In genomic region chr16:70999735-71000134, GRCh38 we compare ENCODE assay signal across 8 cellular contexts.
DNase-seq lines count a peak whose midpoint lies in the region; ATAC-seq, FAIRE-seq and TF ChIP-seq lines count a peak whose summit lies in the region.
"Not testable (repeated sequence)": the region's sequence is repeated elsewhere in the genome, so short reads cannot be mapped to it uniquely, and the experiment has no call there.

No MANE protein-coding gene starts in this region.

- not testable (repeated sequence) for H3K9ac ChIP-seq in GM12878 (ENCODE audit: control insufficient read depth, insufficient read depth, low read length); HepG2 (ENCODE audit: insufficient read depth, low read depth, low read length); smooth muscle cell (ENCODE audit: low read depth)

- TF ChIP-seq POLR2A in GM12878 (IDR thresholded peaks at IDR 0.05; ENCODE audit: low read depth, low read length); HepG2 (IDR thresholded peaks at IDR 0.05; ENCODE audit: insufficient read depth in 1 of 2, low read depth in 2 of 2, low read length in 2 of 2): not testable (repeated sequence)

- H3K36me3 ChIP-seq in Panc1 (ENCODE audit: control insufficient read depth, insufficient read depth, low read length); GM12878 (ENCODE audit: control insufficient read depth in 2 of 2, insufficient read depth in 2 of 2, low read length in 1 of 2); HepG2 (replicated peaks in 1 of 2; ENCODE audit: control insufficient read depth in 1 of 2, insufficient read depth in 2 of 2, low read length in 2 of 2); smooth muscle cell (ENCODE audit: low read depth): not testable (repeated sequence)

- not testable (repeated sequence) for TF ChIP-seq RAD21 in GM12878 (IDR thresholded peaks at IDR 0.05; ENCODE audit: insufficient read depth, low read depth, low read length); HepG2 (CRISPR knock-in tag; IDR thresholded peaks at IDR 0.05)

- H3F3A ChIP-seq in smooth muscle cell (ENCODE audit: low read depth): not testable (repeated sequence)

- not testable (repeated sequence) for H3K27ac ChIP-seq in Panc1 (ENCODE audit: low read length); GM12878 (ENCODE audit: control insufficient read depth, insufficient read depth); HepG2 (ENCODE audit: extremely low read length, insufficient read depth, low read length); smooth muscle cell (ENCODE audit: low read depth)

- DNase-seq in DMS53 treated with DMSO at 0.1 percent for 48 hours (lab: John Stamatoyannopoulos, UW; ENCODE audit: unreplicated experiment): peak; percentile 1
- peak; percentile 28 for DNase-seq in Jurkat, Clone E6-1 (ENCODE audit: low read depth, low spot score)
- DNase-seq in NCI-H2107 treated with DMSO at 0.1 percent for 48 hours (lab: John Stamatoyannopoulos, UW; ENCODE audit: unreplicated experiment): peak; percentile 29
- not testable (repeated sequence) for DNase-seq in Panc1 (ENCODE audit: low read depth, low spot score); GM12878 (ENCODE audit: low read depth, low spot score); smooth muscle cell (lab: John Stamatoyannopoulos, UW; ENCODE audit: unreplicated experiment)
- peak; percentile 8 for DNase-seq in fibroblast of peridontal ligament (ENCODE audit: extremely low read depth)
- peak; percentile 29 for DNase-seq in HepG2 (ENCODE audit: low spot score)

- not testable (repeated sequence) for H3K79me2 ChIP-seq in GM12878 (ENCODE audit: control insufficient read depth, insufficient read depth, low read length); HepG2 (ENCODE audit: insufficient read depth, low read length); smooth muscle cell (ENCODE audit: low read depth)

- WGBS in GM12878 (ENCODE audit: insufficient coverage, insufficient replicate concordance, low lambda C conversion rate, missing lambda C conversion rate): 0% methylated on average over 2 of the region's 2 CpGs
- WGBS in HepG2 (ENCODE audit: low lambda C conversion rate): 0% methylated on average over 2 of the region's 2 CpGs
- 43% methylated on average over 2 of the region's 2 CpGs for WGBS in smooth muscle cell (ENCODE audit: low lambda C conversion rate)

- H2AFZ ChIP-seq in GM12878 (ENCODE audit: control insufficient read depth, low read depth, low read length); HepG2 (ENCODE audit: low read length); smooth muscle cell (ENCODE audit: low read depth): not testable (repeated sequence)

- H3K9me3 ChIP-seq in Panc1 (ENCODE audit: control insufficient read depth, insufficient read depth, low read depth, low read length); GM12878 (replicated peaks; ENCODE audit: control insufficient read depth, insufficient read depth, low read length); HepG2 (ENCODE audit: low read length); smooth muscle cell (replicated peaks; ENCODE audit: low read depth): not testable (repeated sequence)

- H3K4me1 ChIP-seq in Panc1 (ENCODE audit: control insufficient read depth, insufficient read depth, low read length); GM12878 (ENCODE audit: control insufficient read depth, insufficient read depth, low read length); HepG2 (ENCODE audit: insufficient read depth, low read length); smooth muscle cell (ENCODE audit: low read depth): not testable (repeated sequence)

- not testable (repeated sequence) for TF ChIP-seq EP300 in GM12878 (IDR thresholded peaks at IDR 0.05; ENCODE audit: borderline replicate concordance in 1 of 2, control insufficient read depth in 1 of 2, low read depth in 2 of 2, low read length in 2 of 2); HepG2 (IDR thresholded peaks at IDR 0.05; ENCODE audit: low read depth in 2 of 2, low read length in 2 of 2); HepG2 (CRISPR knock-in tag; IDR thresholded peaks at IDR 0.05; ENCODE audit: borderline replicate concordance)

- RAD21 ChIA-PET in GM12878 (lab: Charles Lee; ENCODE audit: unreplicated experiment): not testable (repeated sequence)

- TF ChIP-seq CTCF in Panc1 (IDR thresholded peaks at IDR 0.05); GM12878 (IDR thresholded peaks at IDR 0.05 in 2 of 3, conservative IDR thresholded peaks at IDR 0.05 in 1 of 3; ENCODE audit: control insufficient read depth in 2 of 3, extremely low read depth in 1 of 3, insufficient read depth in 1 of 3, low read depth in 3 of 3, low read length in 3 of 3); HepG2 (CRISPR knock-in tag; IDR thresholded peaks at IDR 0.05): not testable (repeated sequence)
- TF ChIP-seq CTCF in smooth muscle cell (IDR thresholded peaks at IDR 0.05; ENCODE audit: borderline replicate concordance, insufficient read depth, poor library complexity, severe bottlenecking): peak; percentile 35

- ATAC-seq in Panc1 (peak; percentile 60; the same call in 1 of the 2 replicates), GM12878 (peak; percentile 65; the same call in 2 of the 3 replicates), HepG2 (peak; percentile 83)

- not testable (repeated sequence) for H4K20me1 ChIP-seq in GM12878 (ENCODE audit: control insufficient read depth, insufficient read depth); HepG2 (ENCODE audit: insufficient read depth, low read length); smooth muscle cell (ENCODE audit: low read depth)

- in situ Hi-C loops in Panc1 (cut with HindIII; ENCODE audit: low pct_unique_long_range_greater_than_20kb, low sequenced_read_pairs); GM12878 (cut with MboI); HepG2 (cut with HindIII; ENCODE audit: extremely low pct_ligation_motif_present, low pct_unique_long_range_greater_than_20kb): not testable (repeated sequence)

- not testable (repeated sequence) for H3K4me2 ChIP-seq in GM12878 (ENCODE audit: control insufficient read depth, insufficient read depth); HepG2 (ENCODE audit: low read depth, low read length); smooth muscle cell

- H3K27me3 ChIP-seq in Panc1 (ENCODE audit: control insufficient read depth, insufficient read depth, low read length); GM12878 (replicated peaks in 1 of 2; ENCODE audit: control insufficient read depth in 2 of 2, insufficient read depth in 2 of 2, low read length in 1 of 2); HepG2 (ENCODE audit: control insufficient read depth in 1 of 2, insufficient read depth in 2 of 2, low read length in 2 of 2); smooth muscle cell (ENCODE audit: low read depth): not testable (repeated sequence)

- intact Hi-C loops in Panc1 (cut with micrococcal nuclease; ENCODE audit: unreplicated experiment); GM12878 (cut with micrococcal nuclease; ENCODE audit: unreplicated experiment); HepG2 (cut with micrococcal nuclease; ENCODE audit: unreplicated experiment): not testable (repeated sequence)

- BruUV-seq in Panc1 (replicated peaks; lab: Mats Ljungman, UMichigan); GM12878 (replicated peaks; lab: Mats Ljungman, UMichigan); HepG2 (replicated peaks; lab: Mats Ljungman, UMichigan): not testable (repeated sequence)

- CTCF ChIA-PET in Panc1 (lab: Charles Lee); GM12878 (lab: Yijun Ruan, JAX); HepG2 (lab: Yijun Ruan, JAX; ENCODE audit: low intra/inter-chr PET ratio, low total read pairs): not testable (repeated sequence)

- H3K4me3 ChIP-seq in Jurkat, Clone E6-1 (ENCODE audit: low read length); Panc1 (ENCODE audit: low read depth in 2 of 2, low read length in 2 of 2); GM12878; HepG2 (replicated peaks in 1 of 3; ENCODE audit: insufficient read depth in 1 of 3, low read depth in 2 of 3, low read length in 3 of 3); smooth muscle cell: not testable (repeated sequence)

- SMC1A ChIA-PET in GM12878 (lab: Charles Lee; ENCODE audit: uncharacterized antibody, unreplicated experiment): not testable (repeated sequence)

- not testable (repeated sequence) for FAIRE-seq in GM12878 (lab: Jason Lieb, UNC)
- FAIRE-seq in HepG2 (lab: Jason Lieb, UNC): peak; percentile 85

- POLR2A ChIA-PET in Panc1 (lab: Charles Lee); GM12878 (lab: Charles Lee); HepG2 (lab: Yijun Ruan, JAX): not testable (repeated sequence)

TF ChIP-seq in HepG2, 621 proteins besides CTCF, POLR2A, EP300 and RAD21:
- TF ChIP-seq STAG1 (CRISPR knock-in tag; IDR thresholded peaks at IDR 0.05): peak; percentile 54
